ENCODE assay signal across 9 cellular contexts in the genomic region with DNA sequence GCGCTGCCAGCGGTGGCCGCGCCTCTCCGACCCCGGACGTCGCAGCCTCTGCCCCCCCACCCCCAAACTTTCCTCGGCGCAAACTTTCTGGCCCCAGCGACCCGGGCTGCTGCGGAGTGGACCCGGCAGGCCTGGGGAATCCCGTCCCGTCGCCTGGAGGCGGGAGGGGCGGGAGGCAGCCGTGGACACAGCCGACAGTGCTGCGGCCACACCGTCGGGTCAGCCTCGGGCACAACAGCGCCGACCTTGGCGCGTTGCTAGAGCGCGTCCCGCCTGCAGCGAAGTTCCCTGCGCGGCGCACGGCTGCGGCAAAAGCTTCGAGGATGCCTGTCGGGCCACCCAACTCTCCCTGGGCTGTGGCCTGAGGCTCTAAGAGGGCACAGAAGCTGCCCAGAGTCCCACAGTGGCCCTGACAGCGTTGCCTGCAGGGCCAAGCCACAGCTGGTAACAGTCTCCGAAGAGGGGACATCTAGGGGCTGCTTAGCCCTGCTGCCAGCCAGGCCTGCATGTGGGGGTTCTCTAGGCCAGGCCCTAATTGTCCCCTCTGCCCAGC. TPM values are rescaled to one million over a fixed set of nuclear protein-coding genes. Genes with fewer than 3 reads are reported as not detected.
DNase-seq lines count a peak whose midpoint lies in the region; ATAC-seq, FAIRE-seq and TF ChIP-seq lines count a peak whose summit lies in the region.
"Had no signal": no experiment of that assay in that cellular context is flagged by ENCODE, and none has a peak within 500 bp of the region (broad histone marks: within the 10 kb centered on the region; RNA-seq: fewer than 3 reads in every experiment).

No MANE protein-coding gene starts in this region.

- no peak for FAIRE-seq in pancreas (lab: Jason Lieb, UNC)
- no peak for FAIRE-seq in RCC 7860 (lab: Jason Lieb, UNC)
- FAIRE-seq: endometrium had no signal

- intact Hi-C loops in CD4-positive, alpha-beta memory T cell (cut with micrococcal nuclease): no loop called here
- intact Hi-C loops in pancreas (cut with DNase I): no loop called here

- H3K27me3 Mint-ChIP-seq in CD4-positive, alpha-beta memory T cell: peaks cover 9 to 14% of the 10 kb centered on the region in 2 donors

- ATAC-seq in SK-N-SH treated with all-trans-retinoic acid at 6 μM for 48 hours (peak; percentile 35; the same call in 2 of the 3 replicates), pancreas (peak; percentile 63 to 78 (median 70)), HG02798 (IDR thresholded peaks at IDR 0.05; ENCODE audit: poor library complexity, unreplicated experiment) (no peak), GM21619 (IDR thresholded peaks at IDR 0.05; ENCODE audit: unreplicated experiment) (no peak)

- peak overlapping the region; percentile 52 to 81 (median 75) for H3K4me3 Mint-ChIP-seq in CD4-positive, alpha-beta memory T cell

- POLR2A ChIA-PET in CD4-positive, alpha-beta memory T cell (lab: Charles Lee; ENCODE audit: partially characterized antibody): no interaction called here

- peak overlapping the region in 1 of 7 donors; percentile 65 for H3K27ac Mint-ChIP-seq in CD4-positive, alpha-beta memory T cell

- no peaks in the 10 kb centered on the region for H3K36me3 ChIP-seq in CD4-positive, alpha-beta memory T cell (ENCODE audit: insufficient read depth, low read length)
- H3K36me3 ChIP-seq in pancreas: no peaks in the 10 kb centered on the region

- WGBS in pancreas, 2 donors: 4 to 5% methylated on average over 21 to 42 of the region's 42 CpGs

- no peaks in the 10 kb centered on the region for H3K27me3 ChIP-seq in CD4-positive, alpha-beta memory T cell (ENCODE audit: insufficient read depth, low read length)
- H3K27me3 ChIP-seq in pancreas: no peaks in the 10 kb centered on the region

- H3K9me3 ChIP-seq in CD4-positive, alpha-beta memory T cell (ENCODE audit: control insufficient read depth in 1 of 2, low read length in 2 of 2): no peaks in the 10 kb centered on the region
- H3K9me3 ChIP-seq in pancreas: no peaks in the 10 kb centered on the region

- H3K4me1 ChIP-seq in CD4-positive, alpha-beta memory T cell (ENCODE audit: insufficient read depth, low read length): peaks cover 5% of the 10 kb centered on the region
- peaks cover 0 to 5% (median 0%) of the 10 kb centered on the region in 3 donors for H3K4me1 ChIP-seq in pancreas

- CTCF ChIA-PET in CD4-positive, alpha-beta memory T cell (lab: Charles Lee; ENCODE audit: partially characterized antibody): no interaction called here

- no peak for DNase-seq in CD4-positive, alpha-beta memory T cell
- DNase-seq in fibroblast of pulmonary artery (ENCODE audit: low read depth) (peak; percentile 49), pancreas (peak; percentile 46 to 85 (median 64)), RCC 7860 (ENCODE audit: low spot score) (no peak), NCI-H2029 treated with DMSO at 0.1 percent for 48 hours (lab: John Stamatoyannopoulos, UW) (no peak)

- TF ChIP-seq CTCF in fibroblast of pulmonary artery (IDR thresholded peaks at IDR 0.05; ENCODE audit: low read length, missing control alignments) (no peak), pancreas (IDR thresholded peaks at IDR 0.05) (no peak)

- H3K4me3 ChIP-seq in CD4-positive, alpha-beta memory T cell (ENCODE audit: low read length in 2 of 2): no peak overlapping the region
- peak overlapping the region; percentile 75 for H3K4me3 ChIP-seq in fibroblast of pulmonary artery (replicated peaks; ENCODE audit: low read depth, low read length)
- peak overlapping the region; percentile 57 to 72 (median 66) for H3K4me3 ChIP-seq in pancreas

- peaks cover 8 to 19% (median 12%) of the 10 kb centered on the region in 4 donors for H3K4me1 Mint-ChIP-seq in CD4-positive, alpha-beta memory T cell

- peaks cover 0 to 2% of the 10 kb centered on the region in 2 donors for H3K36me3 Mint-ChIP-seq in CD4-positive, alpha-beta memory T cell

- H3K9me3 Mint-ChIP-seq in CD4-positive, alpha-beta memory T cell: peaks cover 0 to 8% (median 0%) of the 10 kb centered on the region in 8 donors

- no peak overlapping the region for H3K27ac ChIP-seq in CD4-positive, alpha-beta memory T cell (ENCODE audit: low read depth, low read length)
- H3K27ac ChIP-seq in pancreas: peak overlapping the region; percentile 32 to 68 (median 62)

TF ChIP-seq in SK-N-SH treated with all-trans-retinoic acid at 6 μM for 48 hours, 23 proteins besides CTCF, POLR2A, EP300 and RAD21:
- no peak for TF ChIP-seq ISL1 (CRISPR knock-in tag; IDR thresholded peaks at IDR 0.05)
- TF ChIP-seq CSDC2 (CRISPR knock-in tag; IDR thresholded peaks at IDR 0.05): no peak
- TF ChIP-seq ZFP30 (CRISPR knock-in tag; IDR thresholded peaks at IDR 0.05): no peak
- no peak for TF ChIP-seq ZNF70 (CRISPR knock-in tag; IDR thresholded peaks at IDR 0.05)
- TF ChIP-seq SNAI2 (CRISPR knock-in tag; IDR thresholded peaks at IDR 0.05): no peak

RNA-seq across cellular contexts. Expression of a gene that starts 1.3 kb away (rescaled TPM):
- total RNA-seq in CD4-positive, alpha-beta memory T cell: 1 to 10 TPM; 4.0 to 5.4 TPM
- under 1 TPM in 1 of 2 donors, not detected in 1; 0.09 TPM for polyA plus RNA-seq in CD4-positive, alpha-beta memory T cell
- total RNA-seq in pancreas: 10 to 100 TPM; 30.9 to 45.1 (median 36.0) TPM
- 10 to 100 TPM in 1 of 2 donors, 1 to 10 TPM in 1; 8.3 to 16.6 TPM for polyA plus RNA-seq in pancreas

RNA-seq across cellular contexts. Expression of a gene that starts 27.2 kb away (rescaled TPM):
- total RNA-seq in CD4-positive, alpha-beta memory T cell: not detected
- not detected for polyA plus RNA-seq in CD4-positive, alpha-beta memory T cell
- total RNA-seq in pancreas: under 1 TPM in 3 of 6 donors, not detected in 3; 0.12 to 0.23 (median 0.12) TPM
- under 1 TPM in 1 of 2 donors, not detected in 1; 0.16 TPM for polyA plus RNA-seq in pancreas

RNA-seq across cellular contexts. Expression of a gene that starts 39.6 kb away (rescaled TPM):
- total RNA-seq in CD4-positive, alpha-beta memory T cell: 10 to 100 TPM; 14.7 to 17.9 TPM
- polyA plus RNA-seq in CD4-positive, alpha-beta memory T cell: 10 to 100 TPM; 61.0 to 65.1 TPM
- total RNA-seq in pancreas: 10 to 100 TPM in 3 of 6 donors, 1 to 10 TPM in 3; 6.0 to 10.7 (median 9.8) TPM
- 10 to 100 TPM; 25.3 to 37.4 TPM for polyA plus RNA-seq in pancreas

RNA-seq across cellular contexts. Expression of a gene that starts 51.0 kb away (rescaled TPM):
- total RNA-seq in CD4-positive, alpha-beta memory T cell: 10 to 100 TPM; 88.6 to 98.4 TPM
- 100 to 1,000 TPM in 1 of 2 donors, 10 to 100 TPM in 1; 77.0 to 105 TPM for polyA plus RNA-seq in CD4-positive, alpha-beta memory T cell
- total RNA-seq in pancreas: 10 to 100 TPM; 35.0 to 60.2 (median 45.9) TPM
- 10 to 100 TPM; 91.5 to 99.1 TPM for polyA plus RNA-seq in pancreas

RNA-seq across cellular contexts. Expression of a gene that starts 58.2 kb away (rescaled TPM):
- total RNA-seq in CD4-positive, alpha-beta memory T cell: 100 to 1,000 TPM; 484 to 499 TPM
- polyA plus RNA-seq in CD4-positive, alpha-beta memory T cell: 100 to 1,000 TPM in 1 of 2 donors, 10 to 100 TPM in 1; 87.5 to 151 TPM
- 100 to 1,000 TPM; 279 to 681 (median 373) TPM for total RNA-seq in pancreas
- 100 to 1,000 TPM; 132 to 263 TPM for polyA plus RNA-seq in pancreas

Comparison
In these comparisons a context has a peak if more than half of its experiments do, and no peak if none do; other contexts are left out.
1. DNase-seq: peak in fibroblast of pulmonary artery (single experiment) and pancreas (6 of 6); none in CD4-positive, alpha-beta memory T cell (0 of 5), RCC 7860 (single experiment) and NCI-H2029 treated with DMSO at 0.1 percent for 48 hours (single experiment).
2. H3K4me3 ChIP-seq: peak in fibroblast of pulmonary artery (single experiment) and pancreas (4 of 4); none in CD4-positive, alpha-beta memory T cell (0 of 2).
3. ATAC-seq: peak in SK-N-SH treated with all-trans-retinoic acid at 6 μM for 48 hours (single experiment) and pancreas (4 of 4); none in HG02798 (single experiment) and GM21619 (single experiment).
4. RNA of a gene that starts 1.3 kb away (total RNA-seq): 30.9 to 45.1 TPM in pancreas; 4.0 to 5.4 TPM in CD4-positive, alpha-beta memory T cell; every median in the first group is over 4 times any median in the second.